ENCODE assay signal across 8 cellular contexts in the genomic region with DNA sequence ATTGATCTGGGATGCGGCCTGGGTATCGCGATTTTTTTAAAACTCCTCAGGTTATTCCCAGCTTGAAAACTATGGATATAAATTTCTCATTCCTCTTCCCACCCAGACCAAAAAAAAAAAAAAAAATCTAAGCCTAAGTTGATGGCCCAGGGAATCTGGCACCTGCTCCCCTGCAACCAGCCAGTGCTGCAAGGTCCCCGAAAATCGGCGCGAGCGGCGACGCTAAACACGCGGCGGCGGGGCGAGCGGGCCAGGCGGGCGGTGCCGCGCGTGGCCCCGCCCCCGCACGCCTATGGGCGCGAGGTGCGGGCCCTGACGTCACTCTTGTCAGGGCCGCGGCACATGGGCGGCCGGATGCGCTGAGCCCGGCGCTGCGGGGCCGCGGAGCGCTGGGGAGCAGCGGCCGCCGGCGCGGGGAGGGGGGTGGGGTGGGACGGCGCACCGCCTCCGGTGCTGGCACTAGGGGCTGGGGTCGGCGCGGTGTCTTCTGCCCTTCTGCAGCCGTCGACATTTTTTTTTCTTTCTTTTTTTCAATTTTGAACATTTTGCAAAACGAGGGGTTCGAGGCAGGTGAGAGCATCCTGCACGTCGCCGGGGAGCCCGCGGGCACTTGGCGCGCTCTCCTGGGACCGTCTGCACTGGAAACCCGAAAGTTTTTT. TPM values are rescaled to one million over a fixed set of nuclear protein-coding genes. Genes with fewer than 3 reads are reported as not detected.
DNase-seq lines count a peak whose midpoint lies in the region; ATAC-seq lines count a peak whose summit lies in the region.

A gene with protein sequence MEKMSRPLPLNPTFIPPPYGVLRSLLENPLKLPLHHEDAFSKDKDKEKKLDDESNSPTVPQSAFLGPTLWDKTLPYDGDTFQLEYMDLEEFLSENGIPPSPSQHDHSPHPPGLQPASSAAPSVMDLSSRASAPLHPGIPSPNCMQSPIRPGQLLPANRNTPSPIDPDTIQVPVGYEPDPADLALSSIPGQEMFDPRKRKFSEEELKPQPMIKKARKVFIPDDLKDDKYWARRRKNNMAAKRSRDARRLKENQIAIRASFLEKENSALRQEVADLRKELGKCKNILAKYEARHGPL (plus strand): TSS at position 321 of the 659 bp plus-strand sequence. CDS start 525 bp downstream, outside the sequence.

- H3K4me1 ChIP-seq in endocrine pancreas (ENCODE audit: control insufficient read depth, insufficient read depth, low read length) (peaks cover 22% of the 10 kb centered on the region), mesenchymal stem cell (ENCODE audit: control insufficient read depth, insufficient read depth, low read depth, low read length) (peaks cover 18% of the 10 kb centered on the region)

- no peak within 1 kb of the TSS for H3K4ac ChIP-seq in mesenchymal stem cell (ENCODE audit: low read depth in 1 of 2, low read length in 2 of 2)

- H3K27ac ChIP-seq in mesenchymal stem cell (ENCODE audit: low read length, poor library complexity, severe bottlenecking), result no peak within 1 kb of the TSS

- H2BK120ac ChIP-seq in mesenchymal stem cell (ENCODE audit: low read depth, low read length), result no peak within 1 kb of the TSS

- H3K27me3 ChIP-seq in endocrine pancreas (ENCODE audit: control insufficient read depth, insufficient read depth, low read length), result no peaks in the 10 kb centered on the region
- H3K27me3 ChIP-seq in mesenchymal stem cell (ENCODE audit: control insufficient read depth in 1 of 2, insufficient read depth in 1 of 2, low read length in 2 of 2), result peaks cover 57 to 70% of the 10 kb centered on the region in 2 experiments

- no peak within 1 kb of the TSS for H2BK12ac ChIP-seq in mesenchymal stem cell (ENCODE audit: low read length in 2 of 2)

- H4K8ac ChIP-seq in mesenchymal stem cell (ENCODE audit: low read length), result no peak within 1 kb of the TSS

- peak; percentile 96 for ATAC-seq in GM18867 (IDR thresholded peaks at IDR 0.05; ENCODE audit: unreplicated experiment)
- peak; percentile 89 for ATAC-seq in HG03135 (IDR thresholded peaks at IDR 0.05; ENCODE audit: unreplicated experiment)

- WGBS in mesenchymal stem cell, result 1% methylated on average over 40 of the region's 64 CpGs

- H3K4me2 ChIP-seq in mesenchymal stem cell (ENCODE audit: low read length, poor library complexity, severe bottlenecking), result peak within 1 kb of the TSS; percentile 84

- H3K18ac ChIP-seq in mesenchymal stem cell (ENCODE audit: low read depth in 1 of 2, low read length in 2 of 2), result no peak within 1 kb of the TSS

- H3K9me3 ChIP-seq in endocrine pancreas (ENCODE audit: control insufficient read depth, low read length) (no peaks in the 10 kb centered on the region), mesenchymal stem cell (ENCODE audit: control insufficient read depth, low read length) (peaks cover 6% of the 10 kb centered on the region)

- H2BK15ac ChIP-seq in mesenchymal stem cell (ENCODE audit: low read depth, poor library complexity, severe bottlenecking), result peak within 1 kb of the TSS; percentile 45

- peak; percentile 76 for DNase-seq in 8988T
- DNase-seq in NCI-H345 (lab: John Stamatoyannopoulos, UW), result peak; percentile 88
- peak; percentile 22 for DNase-seq in activated CD8-positive, alpha-beta memory T cell treated with anti-CD3 and anti-CD28 coated beads, Interleukin-2, amount 50 U/mL, for 1 hour (ENCODE audit: extremely low read depth)
- DNase-seq in mesenchymal stem cell, result peak; percentile 37
- peak; percentile 41 to 67 (median 43) for DNase-seq in stimulated activated CD4-positive, alpha-beta T cell treated with anti-CD3 and anti-CD28 coated beads, TNF-alpha, amount 100 ng/mL, for 48 hours (ENCODE audit: low read depth in 3 of 3)

- H4K91ac ChIP-seq in mesenchymal stem cell (ENCODE audit: low read length), result no peak within 1 kb of the TSS

- H3K79me1 ChIP-seq in mesenchymal stem cell (replicated peaks; ENCODE audit: low read length, poor library complexity, severe bottlenecking), result no peaks in the 10 kb centered on the region

- H2BK5ac ChIP-seq in mesenchymal stem cell (ENCODE audit: low read depth, low read length, poor library complexity, severe bottlenecking), result no peak within 1 kb of the TSS

- H2AK5ac ChIP-seq in mesenchymal stem cell (ENCODE audit: low read length, severe bottlenecking), result no peak within 1 kb of the TSS

- no peak within 1 kb of the TSS for H2AFZ ChIP-seq in mesenchymal stem cell (ENCODE audit: low read depth, low read length)

- H3K36me3 ChIP-seq in endocrine pancreas (ENCODE audit: control insufficient read depth, insufficient read depth, low read length), result no peaks in the 10 kb centered on the region
- no peaks in the 10 kb centered on the region for H3K36me3 ChIP-seq in mesenchymal stem cell (ENCODE audit: control insufficient read depth in 1 of 2, insufficient read depth in 2 of 2, low read depth in 1 of 2, low read length in 2 of 2)

- peak within 1 kb of the TSS in 1 of 2 experiments; percentile 23 for H3K23ac ChIP-seq in mesenchymal stem cell (ENCODE audit: low read length in 2 of 2)

- H3K4me3 ChIP-seq in endocrine pancreas (ENCODE audit: control insufficient read depth, insufficient read depth, low read length) (peak within 1 kb of the TSS; percentile 69), mesenchymal stem cell (ENCODE audit: insufficient read depth in 1 of 2, low read depth in 1 of 2, low read length in 2 of 2) (peak within 1 kb of the TSS; percentile 52 to 69)

- peak within 1 kb of the TSS; percentile 54 for H3K9ac ChIP-seq in endocrine pancreas (ENCODE audit: control insufficient read depth, insufficient read depth, low read length)
- peak within 1 kb of the TSS; percentile 62 for H3K9ac ChIP-seq in mesenchymal stem cell (ENCODE audit: low read length)

- peak within 1 kb of the TSS in 1 of 2 experiments; percentile 59 for H3K14ac ChIP-seq in mesenchymal stem cell (ENCODE audit: low read length in 2 of 2)

RNA-seq across cellular contexts. Expression of the gene that starts here (rescaled TPM):
- polyA plus RNA-seq in mesenchymal stem cell (2013, experiment 1 of 2), result not detected
- polyA plus RNA-seq in mesenchymal stem cell (2013, experiment 2 of 2), result not detected

Comparison
In these comparisons a context has a peak if more than half of its experiments do, and no peak if none do; other contexts are left out.
1. DNase-seq: peak in every context shown above with its lines; median percentile 88 in NCI-H345; 76 in 8988T; 43 in stimulated activated CD4-positive, alpha-beta T cell treated with anti-CD3 and anti-CD28 coated beads, TNF-alpha, amount 100 ng/mL, for 48 hours; 37 in mesenchymal stem cell; 22 in activated CD8-positive, alpha-beta memory T cell treated with anti-CD3 and anti-CD28 coated beads, Interleukin-2, amount 50 U/mL, for 1 hour.